ENCODE assay signal across 18 cellular contexts in the genomic region with DNA sequence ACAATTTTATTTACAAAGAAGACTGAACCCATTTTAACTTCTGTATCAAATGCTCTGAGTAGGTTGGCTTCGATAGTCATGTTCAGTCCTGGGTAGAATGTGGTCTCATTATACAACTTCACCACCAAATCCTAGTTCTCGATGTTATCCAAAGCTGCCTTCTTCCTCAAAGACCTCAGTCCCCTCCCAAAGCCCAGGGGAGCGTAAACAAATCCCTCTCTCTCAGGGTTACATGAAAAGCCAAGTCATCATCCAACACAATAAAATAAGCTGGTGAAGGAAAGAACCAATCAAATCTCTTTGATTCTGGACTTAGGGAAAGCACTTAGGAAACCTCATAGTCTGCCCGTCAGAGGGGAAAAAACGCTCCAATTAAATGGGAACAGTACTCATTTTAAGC. TPM values are rescaled to one million over a fixed set of nuclear protein-coding genes. Genes with fewer than 3 reads are reported as not detected.
"Had no signal": no experiment of that assay in that cellular context is flagged by ENCODE, and none has a peak within 500 bp of the region (broad histone marks: within the 10 kb centered on the region; RNA-seq: fewer than 3 reads in every experiment).

No MANE protein-coding gene starts in this region.

- H3K4me3 ChIP-seq: heart left ventricle, lung, pancreas had no signal

- H3K27ac ChIP-seq: heart left ventricle, pancreas had no signal

- DNase-seq: activated CD4-positive, alpha-beta T cell treated with anti-CD3 and anti-CD28 coated beads, Interleukin-2, amount 10 ng/mL, durations not matched to agents 7 days and 5 days; activated naive CD8-positive, alpha-beta T cell treated with anti-CD3 and anti-CD28 coated beads, Interleukin-2, amount 10 ng/mL, durations not matched to agents 7 days and 5 days; cerebellar nuclear complex; effector memory CD4-positive, alpha-beta T cell; foreskin melanocyte; heart left ventricle; left cardiac atrium; naive B cell; pancreas; stimulated activated naive CD8-positive, alpha-beta T cell treated with anti-CD3 and anti-CD28 coated beads, Interleukin-15, Interleukin-2, amounts not matched to agents 100 U/mL and 50 U/mL, for 24 hours had no signal

- H3K9me3 Mint-ChIP-seq: activated CD4-positive, alpha-beta T cell treated with anti-CD3 and anti-CD28 coated beads, Interleukin-2, amount 10 ng/mL, durations not matched to agents 7 days and 5 days; activated naive CD8-positive, alpha-beta T cell treated with anti-CD3 and anti-CD28 coated beads, Interleukin-2, amount 10 ng/mL, durations not matched to agents 7 days and 5 days; activated T-helper 1 cell treated with anti-CD3 and anti-CD28 coated beads, Interleukin-12 subunit alpha, Interleukin-12 subunit beta, Interleukin-2, Interleukin-4 antibody, amounts not matched to agents 30 ng/mL and 10 ng/mL and 1 ng/mL, durations not matched to agents 14 hours and 24 hours and 36 hours; dendritic cell treated with granulocyte-macrophage colony-stimulating factor and Interleukin-4, amounts not matched to agents 40 ng/mL and 50 ng/mL, for 4 days; type B pancreatic cell had no signal

- H3K4me1 ChIP-seq: heart left ventricle, pancreas had no signal

- H3K27me3 Mint-ChIP-seq: dendritic cell treated with granulocyte-macrophage colony-stimulating factor and Interleukin-4, amounts not matched to agents 40 ng/mL and 50 ng/mL, for 4 days had no signal

- H3K4me1 Mint-ChIP-seq: activated CD4-positive, alpha-beta T cell treated with anti-CD3 and anti-CD28 coated beads, Interleukin-2, amount 10 ng/mL, durations not matched to agents 7 days and 5 days; activated naive CD8-positive, alpha-beta T cell treated with anti-CD3 and anti-CD28 coated beads, Interleukin-2, amount 10 ng/mL, durations not matched to agents 7 days and 5 days; naive B cell had no signal

- H3K4me3 Mint-ChIP-seq: activated CD4-positive, alpha-beta T cell treated with anti-CD3 and anti-CD28 coated beads, Interleukin-2, amount 10 ng/mL, durations not matched to agents 7 days and 5 days; activated naive CD8-positive, alpha-beta T cell treated with anti-CD3 and anti-CD28 coated beads, Interleukin-2, amount 10 ng/mL, durations not matched to agents 7 days and 5 days; activated T-helper 1 cell treated with anti-CD3 and anti-CD28 coated beads, Interleukin-12 subunit alpha, Interleukin-12 subunit beta, Interleukin-2, Interleukin-4 antibody, amounts not matched to agents 30 ng/mL and 10 ng/mL and 1 ng/mL, durations not matched to agents 14 hours and 24 hours and 36 hours; dendritic cell treated with granulocyte-macrophage colony-stimulating factor and Interleukin-4, amounts not matched to agents 40 ng/mL and 50 ng/mL, for 4 days; naive B cell; type B pancreatic cell had no signal

- FAIRE-seq: pancreas had no signal

- ATAC-seq: heart left ventricle; left cardiac atrium; pancreas; sciatic nerve; stimulated activated naive CD8-positive, alpha-beta T cell treated with anti-CD3 and anti-CD28 coated beads, Interleukin-15, Interleukin-2, amounts not matched to agents 100 U/mL and 50 U/mL, for 24 hours had no signal

- H3K9me3 ChIP-seq: heart left ventricle, pancreas had no signal

- H3K27ac Mint-ChIP-seq: activated CD4-positive, alpha-beta T cell treated with anti-CD3 and anti-CD28 coated beads, Interleukin-2, amount 10 ng/mL, durations not matched to agents 7 days and 5 days; activated naive CD8-positive, alpha-beta T cell treated with anti-CD3 and anti-CD28 coated beads, Interleukin-2, amount 10 ng/mL, durations not matched to agents 7 days and 5 days; activated T-helper 1 cell treated with anti-CD3 and anti-CD28 coated beads, Interleukin-12 subunit alpha, Interleukin-12 subunit beta, Interleukin-2, Interleukin-4 antibody, amounts not matched to agents 30 ng/mL and 10 ng/mL and 1 ng/mL, durations not matched to agents 14 hours and 24 hours and 36 hours; dendritic cell treated with granulocyte-macrophage colony-stimulating factor and Interleukin-4, amounts not matched to agents 40 ng/mL and 50 ng/mL, for 4 days; naive B cell; type B pancreatic cell had no signal

- H3K36me3 ChIP-seq: heart left ventricle, pancreas had no signal

- H3K36me3 Mint-ChIP-seq: activated naive CD8-positive, alpha-beta T cell treated with anti-CD3 and anti-CD28 coated beads, Interleukin-2, amount 10 ng/mL, durations not matched to agents 7 days and 5 days; naive B cell; type B pancreatic cell had no signal

RNA-seq across cellular contexts. Expression of a gene that starts 9.1 kb away (rescaled TPM):
- total RNA-seq: activated CD4-positive, alpha-beta T cell treated with anti-CD3 and anti-CD28 coated beads, Interleukin-2, amount 10 ng/mL, durations not matched to agents 7 days and 5 days; activated CD8-positive, alpha-beta memory T cell treated with anti-CD3 and anti-CD28 coated beads for 36 hours; activated naive CD8-positive, alpha-beta T cell treated with anti-CD3 and anti-CD28 coated beads, Interleukin-2, amount 10 ng/mL, durations not matched to agents 7 days and 5 days; activated T-helper 1 cell treated with anti-CD3 and anti-CD28 coated beads, Interleukin-12 subunit alpha, Interleukin-12 subunit beta, Interleukin-2, Interleukin-4 antibody, amounts not matched to agents 30 ng/mL and 10 ng/mL and 1 ng/mL, durations not matched to agents 14 hours and 24 hours and 36 hours; fibroblast of lung; heart left ventricle; left cardiac atrium; mononuclear cell; pancreas; sciatic nerve had no signal
- polyA plus RNA-seq: fibroblast of lung, heart left ventricle, pancreas had no signal
